In the genomic region with DNA sequence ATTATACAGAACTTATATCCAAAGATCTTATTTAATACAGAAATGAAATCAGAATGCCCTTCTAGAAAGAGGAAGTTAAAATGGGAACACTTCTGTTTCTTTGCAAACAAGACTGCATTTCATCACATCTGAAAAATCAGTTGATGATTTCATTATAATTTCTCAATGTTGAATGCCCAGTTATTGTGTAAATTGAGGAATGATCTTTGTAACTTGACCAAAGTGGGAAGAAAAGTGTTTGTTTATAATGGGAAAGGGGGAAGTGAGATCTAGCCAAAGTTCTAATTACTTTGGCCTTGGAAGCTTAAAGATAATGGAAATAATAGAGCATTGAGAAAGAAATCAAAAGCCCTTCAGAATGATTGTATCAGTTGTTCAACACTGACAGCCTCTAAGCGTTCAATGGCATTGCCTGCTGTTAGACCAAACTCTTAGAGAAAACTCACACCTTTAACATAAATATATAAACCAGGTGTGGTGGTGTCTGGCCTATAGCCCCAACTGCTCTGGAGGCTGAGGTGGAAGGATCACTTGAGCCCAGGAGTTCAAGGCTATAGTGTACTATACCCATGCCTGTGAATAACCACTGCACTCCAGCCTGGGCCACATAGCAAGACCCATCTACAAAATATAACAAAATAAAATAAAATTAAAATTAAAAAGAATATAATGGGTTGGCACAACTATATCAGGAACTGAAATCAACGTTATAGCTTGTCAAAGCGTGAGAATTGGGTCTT, we compare ENCODE assay signal across 1 cellular context.
TF ChIP-seq lines count a peak whose summit lies in the region.

No MANE protein-coding gene starts in this region.

TF ChIP-seq in HepG2, 621 proteins besides CTCF, POLR2A, EP300 and RAD21 (continued from another document and continues in another):
- TF ChIP-seq, protein P1, sequence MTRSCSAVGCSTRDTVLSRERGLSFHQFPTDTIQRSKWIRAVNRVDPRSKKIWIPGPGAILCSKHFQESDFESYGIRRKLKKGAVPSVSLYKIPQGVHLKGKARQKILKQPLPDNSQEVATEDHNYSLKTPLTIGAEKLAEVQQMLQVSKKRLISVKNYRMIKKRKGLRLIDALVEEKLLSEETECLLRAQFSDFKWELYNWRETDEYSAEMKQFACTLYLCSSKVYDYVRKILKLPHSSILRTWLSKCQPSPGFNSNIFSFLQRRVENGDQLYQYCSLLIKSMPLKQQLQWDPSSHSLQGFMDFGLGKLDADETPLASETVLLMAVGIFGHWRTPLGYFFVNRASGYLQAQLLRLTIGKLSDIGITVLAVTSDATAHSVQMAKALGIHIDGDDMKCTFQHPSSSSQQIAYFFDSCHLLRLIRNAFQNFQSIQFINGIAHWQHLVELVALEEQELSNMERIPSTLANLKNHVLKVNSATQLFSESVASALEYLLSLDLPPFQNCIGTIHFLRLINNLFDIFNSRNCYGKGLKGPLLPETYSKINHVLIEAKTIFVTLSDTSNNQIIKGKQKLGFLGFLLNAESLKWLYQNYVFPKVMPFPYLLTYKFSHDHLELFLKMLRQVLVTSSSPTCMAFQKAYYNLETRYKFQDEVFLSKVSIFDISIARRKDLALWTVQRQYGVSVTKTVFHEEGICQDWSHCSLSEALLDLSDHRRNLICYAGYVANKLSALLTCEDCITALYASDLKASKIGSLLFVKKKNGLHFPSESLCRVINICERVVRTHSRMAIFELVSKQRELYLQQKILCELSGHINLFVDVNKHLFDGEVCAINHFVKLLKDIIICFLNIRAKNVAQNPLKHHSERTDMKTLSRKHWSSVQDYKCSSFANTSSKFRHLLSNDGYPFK (CRISPR knock-in tag; IDR thresholded peaks at IDR 0.05; ENCODE audit: borderline replicate concordance), result no peak
- TF ChIP-seq CREB1 (IDR thresholded peaks at IDR 0.05) (no peak), CREB1 (CRISPR knock-in tag; IDR thresholded peaks at IDR 0.05) (no peak), ZNF34 (CRISPR knock-in tag; IDR thresholded peaks at IDR 0.05; ENCODE audit: borderline replicate concordance) (no peak), HDAC2 (CRISPR knock-in tag; IDR thresholded peaks at IDR 0.05) (no peak; the same call in 1 of the 2 replicates), CHD4 (IDR thresholded peaks at IDR 0.05; ENCODE audit: borderline replicate concordance, low read length) (no peak), MED13 (CRISPR knock-in tag; IDR thresholded peaks at IDR 0.05) (peak; percentile 56; the same call in 1 of the 2 replicates), ZNF75D (CRISPR knock-in tag; IDR thresholded peaks at IDR 0.05; ENCODE audit: borderline replicate concordance) (no peak), ZNF253 (CRISPR knock-in tag; IDR thresholded peaks at IDR 0.05; ENCODE audit: borderline replicate concordance) (no peak), ZNF432 (CRISPR knock-in tag; IDR thresholded peaks at IDR 0.05; ENCODE audit: borderline replicate concordance) (no peak), ZNF790 (CRISPR knock-in tag; IDR thresholded peaks at IDR 0.05; ENCODE audit: borderline replicate concordance) (no peak), NFIC (IDR thresholded peaks at IDR 0.05; ENCODE audit: low read length) (peak; percentile 44; the same call in 1 of the 2 replicates), IKZF1 (IDR thresholded peaks at IDR 0.05) (no peak), EHMT2 (IDR thresholded peaks at IDR 0.05; ENCODE audit: borderline replicate concordance, low read depth, low read length) (no peak), HMG20B (CRISPR knock-in tag; conservative IDR thresholded peaks at IDR 0.05) (no peak), RCOR2 (CRISPR knock-in tag; IDR thresholded peaks at IDR 0.05) (peak; percentile 71), ZBTB38 (CRISPR knock-in tag; IDR thresholded peaks at IDR 0.05) (no peak), ATF7-NPFF (CRISPR knock-in tag; IDR thresholded peaks at IDR 0.05; ENCODE audit: low read depth) (no peak), SOX6 (IDR thresholded peaks at IDR 0.05) (no peak), SOX6 (CRISPR knock-in tag; IDR thresholded peaks at IDR 0.05) (peak; percentile 77; the same call in 1 of the 2 replicates), HNRNPK (IDR thresholded peaks at IDR 0.05; ENCODE audit: low read depth, low read length, poor library complexity, severe bottlenecking) (no peak)
- TF ChIP-seq, protein P2, sequence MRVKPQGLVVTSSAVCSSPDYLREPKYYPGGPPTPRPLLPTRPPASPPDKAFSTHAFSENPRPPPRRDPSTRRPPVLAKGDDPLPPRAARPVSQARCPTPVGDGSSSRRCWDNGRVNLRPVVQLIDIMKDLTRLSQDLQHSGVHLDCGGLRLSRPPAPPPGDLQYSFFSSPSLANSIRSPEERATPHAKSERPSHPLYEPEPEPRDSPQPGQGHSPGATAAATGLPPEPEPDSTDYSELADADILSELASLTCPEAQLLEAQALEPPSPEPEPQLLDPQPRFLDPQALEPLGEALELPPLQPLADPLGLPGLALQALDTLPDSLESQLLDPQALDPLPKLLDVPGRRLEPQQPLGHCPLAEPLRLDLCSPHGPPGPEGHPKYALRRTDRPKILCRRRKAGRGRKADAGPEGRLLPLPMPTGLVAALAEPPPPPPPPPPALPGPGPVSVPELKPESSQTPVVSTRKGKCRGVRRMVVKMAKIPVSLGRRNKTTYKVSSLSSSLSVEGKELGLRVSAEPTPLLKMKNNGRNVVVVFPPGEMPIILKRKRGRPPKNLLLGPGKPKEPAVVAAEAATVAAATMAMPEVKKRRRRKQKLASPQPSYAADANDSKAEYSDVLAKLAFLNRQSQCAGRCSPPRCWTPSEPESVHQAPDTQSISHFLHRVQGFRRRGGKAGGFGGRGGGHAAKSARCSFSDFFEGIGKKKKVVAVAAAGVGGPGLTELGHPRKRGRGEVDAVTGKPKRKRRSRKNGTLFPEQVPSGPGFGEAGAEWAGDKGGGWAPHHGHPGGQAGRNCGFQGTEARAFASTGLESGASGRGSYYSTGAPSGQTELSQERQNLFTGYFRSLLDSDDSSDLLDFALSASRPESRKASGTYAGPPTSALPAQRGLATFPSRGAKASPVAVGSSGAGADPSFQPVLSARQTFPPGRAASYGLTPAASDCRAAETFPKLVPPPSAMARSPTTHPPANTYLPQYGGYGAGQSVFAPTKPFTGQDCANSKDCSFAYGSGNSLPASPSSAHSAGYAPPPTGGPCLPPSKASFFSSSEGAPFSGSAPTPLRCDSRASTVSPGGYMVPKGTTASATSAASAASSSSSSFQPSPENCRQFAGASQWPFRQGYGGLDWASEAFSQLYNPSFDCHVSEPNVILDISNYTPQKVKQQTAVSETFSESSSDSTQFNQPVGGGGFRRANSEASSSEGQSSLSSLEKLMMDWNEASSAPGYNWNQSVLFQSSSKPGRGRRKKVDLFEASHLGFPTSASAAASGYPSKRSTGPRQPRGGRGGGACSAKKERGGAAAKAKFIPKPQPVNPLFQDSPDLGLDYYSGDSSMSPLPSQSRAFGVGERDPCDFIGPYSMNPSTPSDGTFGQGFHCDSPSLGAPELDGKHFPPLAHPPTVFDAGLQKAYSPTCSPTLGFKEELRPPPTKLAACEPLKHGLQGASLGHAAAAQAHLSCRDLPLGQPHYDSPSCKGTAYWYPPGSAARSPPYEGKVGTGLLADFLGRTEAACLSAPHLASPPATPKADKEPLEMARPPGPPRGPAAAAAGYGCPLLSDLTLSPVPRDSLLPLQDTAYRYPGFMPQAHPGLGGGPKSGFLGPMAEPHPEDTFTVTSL (CRISPR knock-in tag; IDR thresholded peaks at IDR 0.05; ENCODE audit: borderline replicate concordance), result peak; percentile 41; the same call in 1 of the 2 replicates
- TF ChIP-seq, protein P3, sequence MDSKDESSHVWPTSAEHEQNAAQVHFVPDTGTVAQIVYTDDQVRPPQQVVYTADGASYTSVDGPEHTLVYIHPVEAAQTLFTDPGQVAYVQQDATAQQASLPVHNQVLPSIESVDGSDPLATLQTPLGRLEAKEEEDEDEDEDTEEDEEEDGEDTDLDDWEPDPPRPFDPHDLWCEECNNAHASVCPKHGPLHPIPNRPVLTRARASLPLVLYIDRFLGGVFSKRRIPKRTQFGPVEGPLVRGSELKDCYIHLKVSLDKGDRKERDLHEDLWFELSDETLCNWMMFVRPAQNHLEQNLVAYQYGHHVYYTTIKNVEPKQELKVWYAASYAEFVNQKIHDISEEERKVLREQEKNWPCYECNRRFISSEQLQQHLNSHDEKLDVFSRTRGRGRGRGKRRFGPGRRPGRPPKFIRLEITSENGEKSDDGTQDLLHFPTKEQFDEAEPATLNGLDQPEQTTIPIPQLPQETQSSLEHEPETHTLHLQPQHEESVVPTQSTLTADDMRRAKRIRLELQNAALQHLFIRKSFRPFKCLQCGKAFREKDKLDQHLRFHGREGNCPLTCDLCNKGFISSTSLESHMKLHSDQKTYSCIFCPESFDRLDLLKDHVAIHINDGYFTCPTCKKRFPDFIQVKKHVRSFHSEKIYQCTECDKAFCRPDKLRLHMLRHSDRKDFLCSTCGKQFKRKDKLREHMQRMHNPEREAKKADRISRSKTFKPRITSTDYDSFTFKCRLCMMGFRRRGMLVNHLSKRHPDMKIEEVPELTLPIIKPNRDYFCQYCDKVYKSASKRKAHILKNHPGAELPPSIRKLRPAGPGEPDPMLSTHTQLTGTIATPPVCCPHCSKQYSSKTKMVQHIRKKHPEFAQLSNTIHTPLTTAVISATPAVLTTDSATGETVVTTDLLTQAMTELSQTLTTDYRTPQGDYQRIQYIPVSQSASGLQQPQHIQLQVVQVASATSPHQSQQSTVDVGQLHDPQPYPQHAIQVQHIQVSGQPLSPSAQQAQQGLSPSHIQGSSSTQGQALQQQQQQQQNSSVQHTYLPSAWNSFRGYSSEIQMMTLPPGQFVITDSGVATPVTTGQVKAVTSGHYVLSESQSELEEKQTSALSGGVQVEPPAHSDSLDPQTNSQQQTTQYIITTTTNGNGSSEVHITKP (CRISPR knock-in tag; IDR thresholded peaks at IDR 0.05; ENCODE audit: low read depth), result no peak
- TF ChIP-seq, protein P4, sequence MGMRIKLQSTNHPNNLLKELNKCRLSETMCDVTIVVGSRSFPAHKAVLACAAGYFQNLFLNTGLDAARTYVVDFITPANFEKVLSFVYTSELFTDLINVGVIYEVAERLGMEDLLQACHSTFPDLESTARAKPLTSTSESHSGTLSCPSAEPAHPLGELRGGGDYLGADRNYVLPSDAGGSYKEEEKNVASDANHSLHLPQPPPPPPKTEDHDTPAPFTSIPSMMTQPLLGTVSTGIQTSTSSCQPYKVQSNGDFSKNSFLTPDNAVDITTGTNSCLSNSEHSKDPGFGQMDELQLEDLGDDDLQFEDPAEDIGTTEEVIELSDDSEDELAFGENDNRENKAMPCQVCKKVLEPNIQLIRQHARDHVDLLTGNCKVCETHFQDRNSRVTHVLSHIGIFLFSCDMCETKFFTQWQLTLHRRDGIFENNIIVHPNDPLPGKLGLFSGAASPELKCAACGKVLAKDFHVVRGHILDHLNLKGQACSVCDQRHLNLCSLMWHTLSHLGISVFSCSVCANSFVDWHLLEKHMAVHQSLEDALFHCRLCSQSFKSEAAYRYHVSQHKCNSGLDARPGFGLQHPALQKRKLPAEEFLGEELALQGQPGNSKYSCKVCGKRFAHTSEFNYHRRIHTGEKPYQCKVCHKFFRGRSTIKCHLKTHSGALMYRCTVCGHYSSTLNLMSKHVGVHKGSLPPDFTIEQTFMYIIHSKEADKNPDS (CRISPR knock-in tag; IDR thresholded peaks at IDR 0.05), result no peak
- TF ChIP-seq, protein P5, sequence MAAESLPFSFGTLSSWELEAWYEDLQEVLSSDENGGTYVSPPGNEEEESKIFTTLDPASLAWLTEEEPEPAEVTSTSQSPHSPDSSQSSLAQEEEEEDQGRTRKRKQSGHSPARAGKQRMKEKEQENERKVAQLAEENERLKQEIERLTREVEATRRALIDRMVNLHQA (CRISPR knock-in tag; IDR thresholded peaks at IDR 0.05), result no peak
- TF ChIP-seq, protein P6, sequence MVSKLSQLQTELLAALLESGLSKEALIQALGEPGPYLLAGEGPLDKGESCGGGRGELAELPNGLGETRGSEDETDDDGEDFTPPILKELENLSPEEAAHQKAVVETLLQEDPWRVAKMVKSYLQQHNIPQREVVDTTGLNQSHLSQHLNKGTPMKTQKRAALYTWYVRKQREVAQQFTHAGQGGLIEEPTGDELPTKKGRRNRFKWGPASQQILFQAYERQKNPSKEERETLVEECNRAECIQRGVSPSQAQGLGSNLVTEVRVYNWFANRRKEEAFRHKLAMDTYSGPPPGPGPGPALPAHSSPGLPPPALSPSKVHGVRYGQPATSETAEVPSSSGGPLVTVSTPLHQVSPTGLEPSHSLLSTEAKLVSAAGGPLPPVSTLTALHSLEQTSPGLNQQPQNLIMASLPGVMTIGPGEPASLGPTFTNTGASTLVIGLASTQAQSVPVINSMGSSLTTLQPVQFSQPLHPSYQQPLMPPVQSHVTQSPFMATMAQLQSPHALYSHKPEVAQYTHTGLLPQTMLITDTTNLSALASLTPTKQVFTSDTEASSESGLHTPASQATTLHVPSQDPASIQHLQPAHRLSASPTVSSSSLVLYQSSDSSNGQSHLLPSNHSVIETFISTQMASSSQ (IDR thresholded peaks at IDR 0.05; ENCODE audit: low read depth), result peak; percentile 53
- TF ChIP-seq, protein P6 (CRISPR knock-in tag; IDR thresholded peaks at IDR 0.05; ENCODE audit: borderline replicate concordance), result no peak
